Comparison of ENCODE assay signal across 8 cellular contexts in genomic region chrX:48597353-48598264, GRCh38. TPM values are rescaled to one million over a fixed set of nuclear protein-coding genes. Genes with fewer than 3 reads are reported as not detected.
DNase-seq lines count a peak whose midpoint lies in the region; ATAC-seq and TF ChIP-seq lines count a peak whose summit lies in the region.

Gene WDR13, plus strand, starts transcription at chrX:48597492. Its CDS starts 505 bp downstream, at chrX:48597997.

- H3K4me1 ChIP-seq in KMS-11 (ENCODE audit: low read depth, poor library complexity, severe bottlenecking) = no peaks in the 10 kb centered on the region
- no peaks in the 10 kb centered on the region; the same call in 1 of the 2 replicates for H3K4me1 ChIP-seq in Panc1 (ENCODE audit: control insufficient read depth, insufficient read depth, low read length)
- peaks cover 7 to 8% of the 10 kb centered on the region in 2 donors for H3K4me1 ChIP-seq in mucosa of rectum (ENCODE audit: control insufficient read depth in 2 of 2, insufficient read depth in 2 of 2, low read length in 2 of 2)

- peak; percentile 71 for TF ChIP-seq POLR2A in erythroblast (IDR thresholded peaks at IDR 0.05; ENCODE audit: low read length)

- H3K9ac ChIP-seq in KMS-11 = peak within 1 kb of the TSS; percentile 73
- H3K9ac ChIP-seq in mucosa of rectum (ENCODE audit: low read depth in 1 of 2, low read length in 2 of 2) = peak within 1 kb of the TSS; percentile 84 to 97

- TSS peak; percentile 69 for BruUV-seq in Panc1 (replicated peaks; lab: Mats Ljungman, UMichigan)

- H3K4me1 Mint-ChIP-seq in activated T-cell treated with anti-CD3 and anti-CD28 coated beads, Interleukin-2, amount 50 U/mL, for 4 hours (ENCODE audit: low read depth) = peaks cover 10% of the 10 kb centered on the region

- H2AFZ ChIP-seq in KMS-11 (ENCODE audit: low read depth) = peak within 1 kb of the TSS; percentile 68; the same call in 1 of the 2 replicates

- H3K4me3 ChIP-seq in KMS-11 (IDR thresholded peaks at IDR 0.05; ENCODE audit: insufficient read depth, low read depth, low read length) (no peak within 1 kb of the TSS), Panc1 (ENCODE audit: low read depth in 2 of 2, low read length in 2 of 2) (peak within 1 kb of the TSS; percentile 57 to 69), mucosa of rectum (ENCODE audit: low read length in 2 of 2) (peak within 1 kb of the TSS; percentile 85 to 88)

- POLR2A ChIA-PET in Panc1 (lab: Charles Lee) = no interaction called here

- H4K20me1 ChIP-seq in KMS-11 (ENCODE audit: insufficient read depth) = no peaks in the 10 kb centered on the region

- ATAC-seq in GM21529 (IDR thresholded peaks at IDR 0.05; ENCODE audit: unreplicated experiment) (peak; percentile 68), Panc1 (peak; percentile 95)
- peak; percentile 91 to 94 for ATAC-seq in activated T-cell treated with anti-CD3 and anti-CD28 coated beads, Interleukin-2, amount 50 U/mL, for 4 hours

- H3K36me3 Mint-ChIP-seq in activated T-cell treated with anti-CD3 and anti-CD28 coated beads, Interleukin-2, amount 50 U/mL, for 4 hours (ENCODE audit: insufficient read depth) = no peaks in the 10 kb centered on the region

- no peaks in the 10 kb centered on the region for H3K79me2 ChIP-seq in KMS-11 (ENCODE audit: insufficient read depth, low read depth)

- no peaks in the 10 kb centered on the region for H3K9me3 Mint-ChIP-seq in activated T-cell treated with anti-CD3 and anti-CD28 coated beads, Interleukin-2, amount 50 U/mL, for 4 hours

- no peaks in the 10 kb centered on the region for H3K27me3 Mint-ChIP-seq in activated T-cell treated with anti-CD3 and anti-CD28 coated beads, Interleukin-2, amount 50 U/mL, for 4 hours (ENCODE audit: low read depth)

- H3K4me3 Mint-ChIP-seq in activated T-cell treated with anti-CD3 and anti-CD28 coated beads, Interleukin-2, amount 50 U/mL, for 4 hours = peak within 1 kb of the TSS; percentile 96

- intact Hi-C loops in Panc1 (cut with micrococcal nuclease; ENCODE audit: unreplicated experiment) = no loop called here

- no peaks in the 10 kb centered on the region for H3K9me3 ChIP-seq in Panc1 (ENCODE audit: control insufficient read depth, insufficient read depth, low read depth, low read length)
- H3K9me3 ChIP-seq in mucosa of rectum (ENCODE audit: control insufficient read depth in 2 of 2, low read length in 2 of 2) = no peaks in the 10 kb centered on the region

- no peak for TF ChIP-seq CTCF in KMS-11 (conservative IDR thresholded peaks at IDR 0.05; ENCODE audit: low read depth, low read length)
- no peak for TF ChIP-seq CTCF in Panc1 (IDR thresholded peaks at IDR 0.05)

- in situ Hi-C loops in Panc1 (cut with HindIII; ENCODE audit: low pct_unique_long_range_greater_than_20kb, low sequenced_read_pairs) = no loop called here

- DNase-seq in DMS 273 (lab: John Stamatoyannopoulos, UW; ENCODE audit: unreplicated experiment) (peak; percentile 95), Panc1 (ENCODE audit: low read depth, low spot score) (peak; percentile 85), erythroblast (lab: John Stamatoyannopoulos, UW) (peak; percentile 94)
- peak; percentile 88 for DNase-seq in activated T-cell treated with anti-CD3 and anti-CD28 coated beads, Interleukin-2, amount 50 U/mL, for 4 hours
- DNase-seq in stimulated activated CD8-positive, alpha-beta memory T cell treated with anti-CD3 and anti-CD28 coated beads, Interleukin-4, amount 100 ng/mL, for 4 hours (ENCODE audit: low read depth in 2 of 2, low spot score in 1 of 2) = peak; percentile 76 to 83

- H3K36me3 ChIP-seq in KMS-11 (ENCODE audit: insufficient read depth) (no peaks in the 10 kb centered on the region), Panc1 (ENCODE audit: control insufficient read depth, insufficient read depth, low read length) (peaks cover 2% of the 10 kb centered on the region; the same call in 1 of the 2 replicates), mucosa of rectum (ENCODE audit: control insufficient read depth in 2 of 2, insufficient read depth in 2 of 2, low read length in 2 of 2) (peaks cover 3 to 16% of the 10 kb centered on the region in 2 donors)

- peak within 1 kb of the TSS; percentile 84 for H3K27ac ChIP-seq in KMS-11
- H3K27ac ChIP-seq in Panc1 (ENCODE audit: low read length) = peak within 1 kb of the TSS; percentile 90
- H3K27ac ChIP-seq in mucosa of rectum (ENCODE audit: low read depth in 2 of 2, low read length in 2 of 2) = peak within 1 kb of the TSS; percentile 99

- no peaks in the 10 kb centered on the region for H3K27me3 ChIP-seq in KMS-11 (ENCODE audit: insufficient read depth, low read depth)
- H3K27me3 ChIP-seq in Panc1 (ENCODE audit: control insufficient read depth, insufficient read depth, low read length) = no peaks in the 10 kb centered on the region
- H3K27me3 ChIP-seq in mucosa of rectum (ENCODE audit: control insufficient read depth in 2 of 2, insufficient read depth in 2 of 2, low read length in 2 of 2) = no peaks in the 10 kb centered on the region

- CTCF ChIA-PET in Panc1 (lab: Charles Lee) = no interaction called here

- peak within 1 kb of the TSS; percentile 57; the same call in 1 of the 2 replicates for H3K4me2 ChIP-seq in KMS-11

RNA-seq across cellular contexts. Expression of gene WDR13, which starts in this region (rescaled TPM):
- 91.3 TPM for total RNA-seq in Panc1 (2021; ENCODE audit: unreplicated experiment)
- 155 TPM for polyA plus RNA-seq in Panc1 (2012; ENCODE audit: insufficient read length)
- total RNA-seq in activated T-cell treated with anti-CD3 and anti-CD28 coated beads, Interleukin-2, amount 50 U/mL, for 4 hours = 10 to 100 TPM; 36.4 to 49.5 (median 36.9) TPM
